ENCODE assay signal across 2 cellular contexts in genomic region chrX:39753296-39753996, GRCh38.
TF ChIP-seq lines count a peak whose summit lies in the region.

No MANE protein-coding gene starts in this region.

TF ChIP-seq in GM12878, 131 proteins besides CTCF, POLR2A, EP300 and RAD21:
- TF ChIP-seq WRNIP1 (IDR thresholded peaks at IDR 0.05; ENCODE audit: borderline replicate concordance, low read depth, low read length), result no peak
- peak; percentile 57 for TF ChIP-seq ATF7 (IDR thresholded peaks at IDR 0.05; ENCODE audit: low read depth)
TF ChIP-seq in GM12878: peak in this region for 1.

TF ChIP-seq in HepG2, 621 proteins besides CTCF, POLR2A, EP300 and RAD21:
- TF ChIP-seq NFKB2 (CRISPR knock-in tag; IDR thresholded peaks at IDR 0.05; ENCODE audit: borderline replicate concordance) (no peak), ZBTB38 (CRISPR knock-in tag; IDR thresholded peaks at IDR 0.05) (no peak), ATF7 (IDR thresholded peaks at IDR 0.05) (peak; percentile 88), ATF7 (CRISPR knock-in tag; IDR thresholded peaks at IDR 0.05) (no peak), KLF16 (CRISPR knock-in tag; IDR thresholded peaks at IDR 0.05) (no peak), PBX3 (CRISPR knock-in tag; IDR thresholded peaks at IDR 0.05; ENCODE audit: borderline replicate concordance) (no peak), ZBTB4 (CRISPR knock-in tag; IDR thresholded peaks at IDR 0.05; ENCODE audit: borderline replicate concordance) (no peak), CREB1 (IDR thresholded peaks at IDR 0.05) (peak; percentile 83), CREB1 (CRISPR knock-in tag; IDR thresholded peaks at IDR 0.05) (no peak)
